ENCODE assay signal across 16 cellular contexts in genomic region chr4:37082912-37083311, GRCh38.
DNase-seq lines count a peak whose midpoint lies in the region; ATAC-seq, FAIRE-seq and TF ChIP-seq lines count a peak whose summit lies in the region.
"Had no signal": no experiment of that assay in that cellular context is flagged by ENCODE, and none has a peak within 500 bp of the region (broad histone marks: within the 10 kb centered on the region; RNA-seq: fewer than 3 reads in every experiment).

No MANE protein-coding gene starts in this region.

- H3K27ac ChIP-seq in HepG2 (ENCODE audit: extremely low read length, insufficient read depth, low read length) (no peak overlapping the region), right lobe of liver (no peak overlapping the region), tibial artery (no peak overlapping the region)

- FAIRE-seq in HepG2 (lab: Jason Lieb, UNC), result no peak
- no peak for FAIRE-seq in bronchial epithelial cell (lab: Jason Lieb, UNC)

- no peak for TF ChIP-seq RAD21 in HepG2 (CRISPR knock-in tag; IDR thresholded peaks at IDR 0.05)

- no peaks in the 10 kb centered on the region for H3K36me3 ChIP-seq in HepG2 (replicated peaks in 1 of 2; ENCODE audit: control insufficient read depth in 1 of 2, insufficient read depth in 2 of 2, low read length in 2 of 2)
- no peaks in the 10 kb centered on the region for H3K36me3 ChIP-seq in right lobe of liver
- H3K36me3 ChIP-seq in bronchial epithelial cell (ENCODE audit: control insufficient read depth, insufficient read depth, low read length), result no peaks in the 10 kb centered on the region
- no peaks in the 10 kb centered on the region for H3K36me3 ChIP-seq in tibial artery

- POLR2A ChIA-PET in HepG2 (lab: Yijun Ruan, JAX), result no interaction called here

- H4K20me1 ChIP-seq in HepG2 (ENCODE audit: insufficient read depth, low read length), result no peaks in the 10 kb centered on the region

- H2AFZ ChIP-seq in HepG2 (ENCODE audit: low read length), result no peak overlapping the region

- DNase-seq in HepG2 (ENCODE audit: low spot score), result no peak
- DNase-seq in right lobe of liver, result no peak
- DNase-seq in OCI-M1 (lab: John Stamatoyannopoulos, UW), result peak; percentile 24
- DNase-seq in bronchial epithelial cell (ENCODE audit: low read depth), result peak; percentile 2
- no peak for DNase-seq in NCI-H774 (lab: John Stamatoyannopoulos, UW)
- DNase-seq in tibial artery, result no peak
- no peak for DNase-seq in head of caudate nucleus
- DNase-seq: 8988T; C1 segment of cervical spinal cord; Calu3; CD4-positive, alpha-beta T cell; DMS 273 treated with DMSO at 0.1 percent for 48 hours; DND-41; GF-D8; HCEC 1CT had no signal

- 3% methylated on average over 2 of the region's 2 CpGs for WGBS in HepG2 (ENCODE audit: low lambda C conversion rate)
- WGBS in right lobe of liver (ENCODE audit: insufficient coverage, low coverage, low lambda C conversion rate, missing lambda C conversion rate), result 65% methylated on average over 2 of the region's 2 CpGs

- H3K9ac ChIP-seq in HepG2 (ENCODE audit: insufficient read depth, low read depth, low read length), result no peak overlapping the region

- TF ChIP-seq EP300 in HepG2 (IDR thresholded peaks at IDR 0.05; ENCODE audit: low read depth in 2 of 2, low read length in 2 of 2) (no peak), HepG2 (CRISPR knock-in tag; IDR thresholded peaks at IDR 0.05; ENCODE audit: borderline replicate concordance) (no peak)

- intact Hi-C loops in HepG2 (cut with micrococcal nuclease; ENCODE audit: unreplicated experiment) (no loop called here), right lobe of liver (cut with DNase I) (no loop called here), tibial artery (cut with DNase I; ENCODE audit: low total_unique reads) (no loop called here), head of caudate nucleus (cut with DNase I) (no loop called here)

- TF ChIP-seq POLR2A in HepG2 (IDR thresholded peaks at IDR 0.05; ENCODE audit: insufficient read depth in 1 of 2, low read depth in 2 of 2, low read length in 2 of 2) (no peak), right lobe of liver (IDR thresholded peaks at IDR 0.05) (no peak)

- no peaks in the 10 kb centered on the region for H3K79me2 ChIP-seq in HepG2 (ENCODE audit: insufficient read depth, low read length)

- H3K4me2 ChIP-seq in HepG2 (ENCODE audit: low read depth, low read length), result no peak overlapping the region

- H3K27me3 ChIP-seq in HepG2 (ENCODE audit: control insufficient read depth in 1 of 2, insufficient read depth in 2 of 2, low read length in 2 of 2), result no peaks in the 10 kb centered on the region
- no peaks in the 10 kb centered on the region for H3K27me3 ChIP-seq in right lobe of liver
- H3K27me3 ChIP-seq in bronchial epithelial cell (ENCODE audit: control insufficient read depth, insufficient read depth, low read length), result no peaks in the 10 kb centered on the region
- H3K27me3 ChIP-seq in tibial artery, result no peaks in the 10 kb centered on the region

- in situ Hi-C loops in HepG2 (cut with HindIII; ENCODE audit: extremely low pct_ligation_motif_present, low pct_unique_long_range_greater_than_20kb), result no loop called here

- H3K9me3 ChIP-seq in HepG2 (ENCODE audit: low read length) (no peaks in the 10 kb centered on the region), right lobe of liver (no peaks in the 10 kb centered on the region), tibial artery (peaks cover 0 to 7% (median 0%) of the 10 kb centered on the region in 3 donors)

- CTCF ChIA-PET in HepG2 (lab: Yijun Ruan, JAX; ENCODE audit: low intra/inter-chr PET ratio, low total read pairs), result no interaction called here

- ATAC-seq in HepG2, result no peak
- ATAC-seq in right lobe of liver, result no peak
- ATAC-seq in GM18873 (IDR thresholded peaks at IDR 0.05; ENCODE audit: low FRiP score, unreplicated experiment), result no peak

- BruUV-seq in HepG2 (replicated peaks; lab: Mats Ljungman, UMichigan), result no TSS peak

- no peaks in the 10 kb centered on the region for H3K4me1 ChIP-seq in HepG2 (ENCODE audit: insufficient read depth, low read length)
- H3K4me1 ChIP-seq in right lobe of liver, result no peaks in the 10 kb centered on the region
- no peaks in the 10 kb centered on the region for H3K4me1 ChIP-seq in tibial artery

- TF ChIP-seq CTCF in HepG2 (CRISPR knock-in tag; IDR thresholded peaks at IDR 0.05) (no peak), right lobe of liver (IDR thresholded peaks at IDR 0.05) (no peak), bronchial epithelial cell (IDR thresholded peaks at IDR 0.05; ENCODE audit: insufficient read depth, low read length, severe bottlenecking) (no peak), tibial artery (IDR thresholded peaks at IDR 0.05) (no peak)

- no peak overlapping the region for H3K4me3 ChIP-seq in HepG2 (replicated peaks in 1 of 3; ENCODE audit: insufficient read depth in 1 of 3, low read depth in 2 of 3, low read length in 3 of 3)
- H3K4me3 ChIP-seq in right lobe of liver, result no peak overlapping the region
- H3K4me3 ChIP-seq in bronchial epithelial cell (ENCODE audit: low read depth, low read length), result no peak overlapping the region
- no peak overlapping the region for H3K4me3 ChIP-seq in tibial artery

TF ChIP-seq in HepG2, 621 proteins besides CTCF, POLR2A, EP300 and RAD21:
- TF ChIP-seq ZNF317 (CRISPR knock-in tag; IDR thresholded peaks at IDR 0.05) (peak; percentile 96), ZNF646 (CRISPR knock-in tag; IDR thresholded peaks at IDR 0.05) (no peak)

Comparison
In these comparisons a context has a peak if more than half of its experiments do, and no peak if none do; other contexts are left out.
1. DNase-seq: peak in OCI-M1 (single experiment) and bronchial epithelial cell (single experiment); none in HepG2 (single experiment), right lobe of liver (0 of 3), NCI-H774 (single experiment), tibial artery (0 of 2) and head of caudate nucleus (0 of 42).